ENCODE assay signal across 19 cellular contexts in genomic region chr11:13697710-13698109, GRCh38.
"Had no signal": no experiment of that assay in that cellular context is flagged by ENCODE, and none has a peak within 500 bp of the region (broad histone marks: within the 10 kb centered on the region; RNA-seq: fewer than 3 reads in every experiment).

No MANE protein-coding gene starts in this region.

- H3K9me3 Mint-ChIP-seq: effector memory CD8-positive, alpha-beta T cell; naive B cell; neural crest cell; type B pancreatic cell had no signal

- ATAC-seq: effector memory CD8-positive, alpha-beta T cell; heart left ventricle; left colon; left ventricle myocardium superior had no signal

- H3K9me3 ChIP-seq: heart left ventricle, ovary, right atrium auricular region had no signal

- H3K4me3 ChIP-seq: heart left ventricle, lung, ovary, right atrium auricular region had no signal

- H3K27ac ChIP-seq: heart left ventricle, ovary, right atrium auricular region had no signal

- H3K4me3 Mint-ChIP-seq: effector memory CD8-positive, alpha-beta T cell; naive B cell; neural crest cell; type B pancreatic cell had no signal

- FAIRE-seq: endothelial cell of umbilical vein, frontal cortex, small intestine, urothelium cell line had no signal

- H3K27ac Mint-ChIP-seq: type B pancreatic cell had no signal

- DNase-seq: effector memory CD8-positive, alpha-beta T cell; heart left ventricle; hippocampal formation; left colon; left ventricle myocardium superior; mesendoderm; naive B cell; nucleus accumbens; ovary; stimulated activated CD4-positive, alpha-beta T cell treated with anti-CD3 and anti-CD28 coated beads, Interleukin-2, amount 100 ng/mL, for 48 hours; stimulated activated naive CD4-positive, alpha-beta T cell treated with Interleukin-2 at 50 U/mL for 16 hours had no signal

- H3K36me3 ChIP-seq: ovary had no signal

- H3K27me3 ChIP-seq: heart left ventricle, ovary, right atrium auricular region had no signal

- H3K27me3 Mint-ChIP-seq: effector memory CD8-positive, alpha-beta T cell; naive B cell; type B pancreatic cell had no signal
